In genomic region chr4:186472948-186473347, GRCh38 we compare ENCODE assay signal across 8 cellular contexts.
A peak's percentile ranks its signal among the peaks of the same experiment; 100 is the strongest.
DNase-seq lines count a peak whose midpoint lies in the region; ATAC-seq, FAIRE-seq and TF ChIP-seq lines count a peak whose summit lies in the region.

No MANE protein-coding gene starts in this region.

- H3K27ac Mint-ChIP-seq in activated naive CD4-positive, alpha-beta T cell treated with anti-CD3 and anti-CD28 coated beads, Interleukin-2, amount 10 ng/mL, durations not matched to agents 7 days and 5 days = no peak overlapping the region

- ATAC-seq in GM12878 (no peak), right lobe of liver (peak; percentile 51 to 63 (median 56)), GM21447 (IDR thresholded peaks at IDR 0.05; ENCODE audit: unreplicated experiment) (no peak)
- no peak for ATAC-seq in stimulated activated naive CD8-positive, alpha-beta T cell treated with anti-CD3 and anti-CD28 coated beads, Interleukin-15, Interleukin-2, amounts not matched to agents 100 U/mL and 50 U/mL, for 24 hours

- TF ChIP-seq EP300 in GM12878 (IDR thresholded peaks at IDR 0.05; ENCODE audit: borderline replicate concordance in 1 of 2, control insufficient read depth in 1 of 2, low read depth in 2 of 2, low read length in 2 of 2) (no peak), ovary (IDR thresholded peaks at IDR 0.05) (no peak)

- H3K27me3 Mint-ChIP-seq in activated naive CD4-positive, alpha-beta T cell treated with anti-CD3 and anti-CD28 coated beads, Interleukin-2, amount 10 ng/mL, durations not matched to agents 7 days and 5 days = no peaks in the 10 kb centered on the region

- TF ChIP-seq CTCF in BJ (IDR thresholded peaks at IDR 0.05; ENCODE audit: insufficient read depth, low read depth, low read length) (peak; percentile 60), GM12878 (IDR thresholded peaks at IDR 0.05 in 2 of 3, conservative IDR thresholded peaks at IDR 0.05 in 1 of 3; ENCODE audit: control insufficient read depth in 2 of 3, extremely low read depth in 1 of 3, insufficient read depth in 1 of 3, low read depth in 3 of 3, low read length in 3 of 3) (peak in 2 of 3 experiments; percentile 8 to 14; a peak in 1 of 6 replicates), right lobe of liver (IDR thresholded peaks at IDR 0.05) (peak; percentile 50 to 62 (median 53)), ovary (IDR thresholded peaks at IDR 0.05) (no peak)

- H3K9me3 ChIP-seq in GM12878 (replicated peaks; ENCODE audit: control insufficient read depth, insufficient read depth, low read length) (no peaks in the 10 kb centered on the region), right lobe of liver (no peaks in the 10 kb centered on the region), ovary (no peaks in the 10 kb centered on the region)

- DNase-seq in BJ (ENCODE audit: low read depth) = peak; percentile 11
- peak; percentile 21 for DNase-seq in HT-29 (ENCODE audit: low spot score)
- no peak for DNase-seq in GM12878 (ENCODE audit: low read depth, low spot score)
- no peak for DNase-seq in right lobe of liver
- DNase-seq in ovary = no peak
- no peak for DNase-seq in activated naive CD4-positive, alpha-beta T cell treated with anti-CD3 and anti-CD28 coated beads, Interleukin-2, amount 10 ng/mL, durations not matched to agents 7 days and 5 days
- no peak for DNase-seq in stimulated activated naive CD8-positive, alpha-beta T cell treated with anti-CD3 and anti-CD28 coated beads, Interleukin-15, Interleukin-2, amounts not matched to agents 100 U/mL and 50 U/mL, for 24 hours

- no peak overlapping the region for H3K4me2 ChIP-seq in GM12878 (ENCODE audit: control insufficient read depth, insufficient read depth)

- in situ Hi-C loops in GM12878 (cut with MboI) = no loop called here

- H3K36me3 Mint-ChIP-seq in activated naive CD4-positive, alpha-beta T cell treated with anti-CD3 and anti-CD28 coated beads, Interleukin-2, amount 10 ng/mL, durations not matched to agents 7 days and 5 days = no peaks in the 10 kb centered on the region

- RAD21 ChIA-PET in GM12878 (lab: Charles Lee; ENCODE audit: unreplicated experiment) = no interaction called here

- H3K4me1 ChIP-seq in GM12878 (ENCODE audit: control insufficient read depth, insufficient read depth, low read length) = no peaks in the 10 kb centered on the region
- H3K4me1 ChIP-seq in right lobe of liver = no peaks in the 10 kb centered on the region
- no peaks in the 10 kb centered on the region for H3K4me1 ChIP-seq in ovary (ENCODE audit: insufficient read depth)

- no peak for FAIRE-seq in GM12878 (lab: Jason Lieb, UNC)

- CTCF ChIA-PET in BJ (lab: Yijun Ruan, JAX) = interaction anchor here (0.6 to 2.2 kb wide), 9 partner anchors 9 to 136 kb away, joined by 3 to 10 read pairs (median 4); no protein-coding TSS in a partner anchor
- CTCF ChIA-PET in GM12878 (lab: Yijun Ruan, JAX) = interaction anchor here (1.0 kb wide), 2 partner anchors 9 to 114 kb away, joined by 5 read pairs; no protein-coding TSS in a partner anchor
- CTCF ChIA-PET in activated naive CD4-positive, alpha-beta T cell treated with anti-CD3 and anti-CD28 coated beads, Interleukin-2, amount 10 ng/mL, durations not matched to agents 7 days and 5 days (lab: Charles Lee) = no interaction called here

- no peak overlapping the region for H3K4me3 Mint-ChIP-seq in activated naive CD4-positive, alpha-beta T cell treated with anti-CD3 and anti-CD28 coated beads, Interleukin-2, amount 10 ng/mL, durations not matched to agents 7 days and 5 days

- WGBS in GM12878 (ENCODE audit: insufficient coverage, insufficient replicate concordance, low lambda C conversion rate, missing lambda C conversion rate) = 12% methylated on average over 4 of the region's 4 CpGs
- WGBS in right lobe of liver (ENCODE audit: insufficient coverage, low coverage, low lambda C conversion rate, missing lambda C conversion rate) = 2% methylated on average over 4 of the region's 4 CpGs
- WGBS in ovary, 3 donors = 2 to 13% (median 6%) methylated on average over 4 of the region's 4 CpGs

- SMC1A ChIA-PET in GM12878 (lab: Charles Lee; ENCODE audit: uncharacterized antibody, unreplicated experiment) = interaction anchor here (0.6 to 1.1 kb wide), 3 partner anchors 16 to 1529 kb away, joined by 3 read pairs; no protein-coding TSS in a partner anchor

- no peak overlapping the region for H2AFZ ChIP-seq in GM12878 (ENCODE audit: control insufficient read depth, low read depth, low read length)

- H4K20me1 ChIP-seq in GM12878 (ENCODE audit: control insufficient read depth, insufficient read depth) = no peaks in the 10 kb centered on the region

- TF ChIP-seq RAD21 in GM12878 (IDR thresholded peaks at IDR 0.05; ENCODE audit: insufficient read depth, low read depth, low read length) = no peak

- no peaks in the 10 kb centered on the region for H3K79me2 ChIP-seq in GM12878 (ENCODE audit: control insufficient read depth, insufficient read depth, low read length)

- BruUV-seq in GM12878 (replicated peaks; lab: Mats Ljungman, UMichigan) = no TSS peak

- H3K4me3 ChIP-seq in BJ (ENCODE audit: low read depth, low read length) (no peak overlapping the region), GM12878 (no peak overlapping the region), right lobe of liver (no peak overlapping the region), ovary (no peak overlapping the region)

- TF ChIP-seq POLR2A in GM12878 (IDR thresholded peaks at IDR 0.05; ENCODE audit: low read depth, low read length) (no peak), right lobe of liver (IDR thresholded peaks at IDR 0.05) (no peak), ovary (IDR thresholded peaks at IDR 0.05) (no peak)

- intact Hi-C loops in GM12878 (cut with micrococcal nuclease; ENCODE audit: unreplicated experiment) = loop anchor here (10.0 kb wide), 1 partner anchor 112 kb away; no protein-coding TSS in a partner anchor
- intact Hi-C loops in right lobe of liver (cut with DNase I) = no loop called here
- intact Hi-C loops in ovary (cut with DNase I) = no loop called here

- no peaks in the 10 kb centered on the region for H3K4me1 Mint-ChIP-seq in activated naive CD4-positive, alpha-beta T cell treated with anti-CD3 and anti-CD28 coated beads, Interleukin-2, amount 10 ng/mL, durations not matched to agents 7 days and 5 days

- no peaks in the 10 kb centered on the region for H3K36me3 ChIP-seq in BJ (ENCODE audit: control insufficient read depth, insufficient read depth, low read length)
- H3K36me3 ChIP-seq in GM12878 (ENCODE audit: control insufficient read depth in 2 of 2, insufficient read depth in 2 of 2, low read length in 1 of 2) = no peaks in the 10 kb centered on the region
- no peaks in the 10 kb centered on the region for H3K36me3 ChIP-seq in right lobe of liver
- H3K36me3 ChIP-seq in ovary = no peaks in the 10 kb centered on the region

- POLR2A ChIA-PET in BJ (lab: Charles Lee) (no interaction called here), GM12878 (lab: Charles Lee) (no interaction called here)

- H3K9ac ChIP-seq in GM12878 (ENCODE audit: control insufficient read depth, insufficient read depth, low read length) = no peak overlapping the region

- H3K27me3 ChIP-seq in BJ (ENCODE audit: control insufficient read depth, insufficient read depth, low read length) (no peaks in the 10 kb centered on the region), GM12878 (replicated peaks in 1 of 2; ENCODE audit: control insufficient read depth in 2 of 2, insufficient read depth in 2 of 2, low read length in 1 of 2) (no peaks in the 10 kb centered on the region), right lobe of liver (no peaks in the 10 kb centered on the region), ovary (no peaks in the 10 kb centered on the region)

- H3K27ac ChIP-seq in GM12878 (ENCODE audit: control insufficient read depth, insufficient read depth) (no peak overlapping the region), right lobe of liver (no peak overlapping the region), ovary (no peak overlapping the region)

- no peaks in the 10 kb centered on the region for H3K9me3 Mint-ChIP-seq in activated naive CD4-positive, alpha-beta T cell treated with anti-CD3 and anti-CD28 coated beads, Interleukin-2, amount 10 ng/mL, durations not matched to agents 7 days and 5 days

TF ChIP-seq in GM12878, 131 proteins besides CTCF, POLR2A, EP300 and RAD21 (continues in another document):
- TF ChIP-seq CHD4 (IDR thresholded peaks at IDR 0.05) (no peak), MTA2 (IDR thresholded peaks at IDR 0.05; ENCODE audit: low read depth) (no peak), KLF5 (IDR thresholded peaks at IDR 0.05; ENCODE audit: partially characterized antibody) (no peak), ZBED1 (IDR thresholded peaks at IDR 0.05; ENCODE audit: borderline replicate concordance) (no peak), ASH2L (IDR thresholded peaks at IDR 0.05; ENCODE audit: borderline replicate concordance, low read depth) (no peak), TCF12 (IDR thresholded peaks at IDR 0.05; ENCODE audit: low read depth, low read length) (no peak)
- TF ChIP-seq, protein P1, sequence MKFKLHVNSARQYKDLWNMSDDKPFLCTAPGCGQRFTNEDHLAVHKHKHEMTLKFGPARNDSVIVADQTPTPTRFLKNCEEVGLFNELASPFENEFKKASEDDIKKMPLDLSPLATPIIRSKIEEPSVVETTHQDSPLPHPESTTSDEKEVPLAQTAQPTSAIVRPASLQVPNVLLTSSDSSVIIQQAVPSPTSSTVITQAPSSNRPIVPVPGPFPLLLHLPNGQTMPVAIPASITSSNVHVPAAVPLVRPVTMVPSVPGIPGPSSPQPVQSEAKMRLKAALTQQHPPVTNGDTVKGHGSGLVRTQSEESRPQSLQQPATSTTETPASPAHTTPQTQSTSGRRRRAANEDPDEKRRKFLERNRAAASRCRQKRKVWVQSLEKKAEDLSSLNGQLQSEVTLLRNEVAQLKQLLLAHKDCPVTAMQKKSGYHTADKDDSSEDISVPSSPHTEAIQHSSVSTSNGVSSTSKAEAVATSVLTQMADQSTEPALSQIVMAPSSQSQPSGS (IDR thresholded peaks at IDR 0.05; ENCODE audit: low read length) = no peak

Comparison
In these comparisons a context has a peak if more than half of its experiments do, and no peak if none do; other contexts are left out.
1. DNase-seq: peak in BJ (single experiment) and HT-29 (single experiment); none in GM12878 (single experiment), right lobe of liver (0 of 3), ovary (0 of 5), activated naive CD4-positive, alpha-beta T cell treated with anti-CD3 and anti-CD28 coated beads, Interleukin-2, amount 10 ng/mL, durations not matched to agents 7 days and 5 days (single experiment) and stimulated activated naive CD8-positive, alpha-beta T cell treated with anti-CD3 and anti-CD28 coated beads, Interleukin-15, Interleukin-2, amounts not matched to agents 100 U/mL and 50 U/mL, for 24 hours (single experiment).
2. CTCF ChIP-seq: peak in BJ (single experiment), GM12878 (2 of 3) and right lobe of liver (4 of 4); none in ovary (0 of 3).
3. ATAC-seq: peak in right lobe of liver (4 of 4); none in GM12878 (single experiment), GM21447 (single experiment) and stimulated activated naive CD8-positive, alpha-beta T cell treated with anti-CD3 and anti-CD28 coated beads, Interleukin-15, Interleukin-2, amounts not matched to agents 100 U/mL and 50 U/mL, for 24 hours (single experiment).